8 cellular contexts compared by ENCODE assay signal in genomic region chr12:79933580-79934264, GRCh38. TPM values are rescaled to one million over a fixed set of nuclear protein-coding genes. Genes with fewer than 3 reads are reported as not detected.
A peak's percentile ranks its signal among the peaks of the same experiment; 100 is the strongest.
DNase-seq lines count a peak whose midpoint lies in the region; ATAC-seq and TF ChIP-seq lines count a peak whose summit lies in the region.

No MANE protein-coding gene starts in this region.

- H2BK15ac ChIP-seq in neuronal stem cell (ENCODE audit: low read length) = no peak overlapping the region

- H3K9me3 Mint-ChIP-seq in WTC11 = no peaks in the 10 kb centered on the region

- ATAC-seq in Right ventricle myocardium inferior = no peak
- ATAC-seq in WTC11 = no peak
- ATAC-seq in HG03457 (IDR thresholded peaks at IDR 0.05; ENCODE audit: unreplicated experiment) = no peak

- H3K23ac ChIP-seq in neuronal stem cell (ENCODE audit: low read depth, low read length, poor library complexity) = no peak overlapping the region

- no peak overlapping the region for H2BK120ac ChIP-seq in neuronal stem cell (ENCODE audit: low read depth, low read length)

- H3K27me3 Mint-ChIP-seq in WTC11 (ENCODE audit: low read depth) = no peaks in the 10 kb centered on the region

- intact Hi-C loops in Right ventricle myocardium inferior (cut with DNase I) = loop anchor here (5.0 to 10.0 kb wide), 2 partner anchors 46 to 119 kb away; no protein-coding TSS in a partner anchor

- H3K9me3 ChIP-seq in cardiac muscle cell (ENCODE audit: low read depth) (no peaks in the 10 kb centered on the region), neuronal stem cell (replicated peaks in 1 of 2; ENCODE audit: control insufficient read depth in 2 of 2, insufficient read depth in 1 of 2, low read depth in 1 of 2, low read length in 2 of 2) (no peaks in the 10 kb centered on the region)

- H2BK12ac ChIP-seq in neuronal stem cell (ENCODE audit: low read length) = no peak overlapping the region

- H3K79me1 ChIP-seq in neuronal stem cell (ENCODE audit: low read depth, low read length) = peaks cover 6% of the 10 kb centered on the region

- no peak for TF ChIP-seq CTCF in cardiac muscle cell (IDR thresholded peaks at IDR 0.05; ENCODE audit: low read depth, low read length)
- no peak for TF ChIP-seq CTCF in HL-60 (IDR thresholded peaks at IDR 0.05; ENCODE audit: insufficient read depth, low read length)
- TF ChIP-seq CTCF in WTC11 (IDR thresholded peaks at IDR 0.05) = no peak
- TF ChIP-seq CTCF in fibroblast of pulmonary artery (IDR thresholded peaks at IDR 0.05; ENCODE audit: low read length, missing control alignments) = no peak

- no peak overlapping the region for H4K91ac ChIP-seq in neuronal stem cell (ENCODE audit: low read depth, low read length, poor library complexity)

- no peak overlapping the region for H2AK5ac ChIP-seq in neuronal stem cell (ENCODE audit: low read depth, low read length)

- peak overlapping the region; percentile 90 for H2AFZ ChIP-seq in neuronal stem cell (ENCODE audit: low read length)

- POLR2A ChIA-PET in WTC11 (lab: Charles Lee) = interaction anchor here (0.9 to 2.3 kb wide), 2 partner anchors 22 to 386 kb away, joined by 3 to 5 read pairs; no protein-coding TSS in a partner anchor

- no peak overlapping the region for H3K14ac ChIP-seq in neuronal stem cell (ENCODE audit: low read length)

- peaks cover 35% of the 10 kb centered on the region for H3K4me1 Mint-ChIP-seq in WTC11

- peak overlapping the region; percentile 58 for H3K4me2 ChIP-seq in neuronal stem cell (ENCODE audit: insufficient read depth, low read length, poor library complexity, severe bottlenecking)

- H3K4me3 Mint-ChIP-seq in WTC11 = peak overlapping the region; percentile 92

- no peaks in the 10 kb centered on the region for H3K36me3 Mint-ChIP-seq in WTC11

- no peak overlapping the region for H3K18ac ChIP-seq in neuronal stem cell (ENCODE audit: low read length)

- no peak overlapping the region for H2BK5ac ChIP-seq in neuronal stem cell (ENCODE audit: low read length)

- H3K27ac Mint-ChIP-seq in WTC11 = peak overlapping the region; percentile 97

- DNase-seq in cardiac muscle cell (ENCODE audit: low read depth in 1 of 2, low spot score in 1 of 2) (peak; percentile 14 to 45), Right ventricle myocardium inferior (ENCODE audit: missing footprints) (no peak), HL-60 (ENCODE audit: low read depth in 1 of 2, low spot score in 1 of 2) (peak in 1 of 2 experiments; percentile 28), WTC11 (ENCODE audit: low spot score) (no peak), fibroblast of pulmonary artery (ENCODE audit: low read depth) (peak; percentile 25), neuronal stem cell (ENCODE audit: low spot score) (peak; percentile 15), NCI-H2081 treated with DMSO at 0.1 percent for 48 hours (lab: John Stamatoyannopoulos, UW) (no peak)

- peak overlapping the region; percentile 72 for H3K4me3 ChIP-seq in cardiac muscle cell
- H3K4me3 ChIP-seq in HL-60 (replicated peaks; ENCODE audit: insufficient read depth, low read length) = peak overlapping the region; percentile 71
- H3K4me3 ChIP-seq in fibroblast of pulmonary artery (replicated peaks; ENCODE audit: low read depth, low read length) = peak overlapping the region; percentile 95
- H3K4me3 ChIP-seq in neuronal stem cell (ENCODE audit: low read length in 2 of 2) = peak overlapping the region; percentile 94 to 97

- H3K36me3 ChIP-seq in cardiac muscle cell (no peaks in the 10 kb centered on the region), neuronal stem cell (replicated peaks in 1 of 2; ENCODE audit: control insufficient read depth in 2 of 2, insufficient read depth in 2 of 2, low read length in 2 of 2) (peaks cover 0 to 10% of the 10 kb centered on the region in 2 donors)

- H3K27me3 ChIP-seq in cardiac muscle cell = no peaks in the 10 kb centered on the region
- no peaks in the 10 kb centered on the region for H3K27me3 ChIP-seq in HL-60 (ENCODE audit: insufficient read depth, poor library complexity, severe bottlenecking)
- no peaks in the 10 kb centered on the region for H3K27me3 ChIP-seq in neuronal stem cell (ENCODE audit: control insufficient read depth in 3 of 3, insufficient read depth in 3 of 3, low read depth in 1 of 3, low read length in 3 of 3)

- H3K9ac ChIP-seq in neuronal stem cell (ENCODE audit: low read depth, low read length, poor library complexity) = peak overlapping the region; percentile 61

- H3K27ac ChIP-seq in cardiac muscle cell = peak overlapping the region; percentile 99
- H3K27ac ChIP-seq in HL-60 (replicated peaks) = peak overlapping the region; percentile 97
- H3K27ac ChIP-seq in neuronal stem cell (replicated peaks; ENCODE audit: low read length) = peak overlapping the region; percentile 99

- H4K8ac ChIP-seq in neuronal stem cell (ENCODE audit: low read depth, low read length) = no peak overlapping the region

- H3K4me1 ChIP-seq in cardiac muscle cell (ENCODE audit: low read depth) (peaks cover 9% of the 10 kb centered on the region), neuronal stem cell (ENCODE audit: control insufficient read depth in 2 of 2, insufficient read depth in 1 of 2, low read depth in 1 of 2, low read length in 2 of 2) (peaks cover 2 to 13% of the 10 kb centered on the region in 2 donors)

- no CpG with 5 or more reads among the region's 14 CpGs for WGBS in neuronal stem cell (ENCODE audit: extremely low coverage in 2 of 2, insufficient read length in 2 of 2, insufficient replicate concordance in 1 of 2), 2 donors

- H3K4ac ChIP-seq in neuronal stem cell (ENCODE audit: low read length) = no peak overlapping the region

- CTCF ChIA-PET in WTC11 (lab: Charles Lee) = interaction anchor here (0.9 kb wide), 1 partner anchor 257 kb away, joined by 6 read pairs; no protein-coding TSS in a partner anchor

TF ChIP-seq in WTC11, 78 proteins besides CTCF, POLR2A, EP300 and RAD21 (continues in another document):
- TF ChIP-seq AFF4 (CRISPR knock-in tag; IDR thresholded peaks at IDR 0.05; ENCODE audit: borderline replicate concordance) = no peak
- no peak for TF ChIP-seq NFYB (CRISPR knock-in tag; conservative IDR thresholded peaks at IDR 0.05; ENCODE audit: low read depth)
- no peak for TF ChIP-seq NR2C2 (CRISPR knock-in tag; IDR thresholded peaks at IDR 0.05)
- no peak for TF ChIP-seq NR3C1 (CRISPR knock-in tag; conservative IDR thresholded peaks at IDR 0.05; ENCODE audit: low read depth)
- TF ChIP-seq RELA (CRISPR knock-in tag; IDR thresholded peaks at IDR 0.05; ENCODE audit: borderline replicate concordance) = no peak
- TF ChIP-seq, protein P1, sequence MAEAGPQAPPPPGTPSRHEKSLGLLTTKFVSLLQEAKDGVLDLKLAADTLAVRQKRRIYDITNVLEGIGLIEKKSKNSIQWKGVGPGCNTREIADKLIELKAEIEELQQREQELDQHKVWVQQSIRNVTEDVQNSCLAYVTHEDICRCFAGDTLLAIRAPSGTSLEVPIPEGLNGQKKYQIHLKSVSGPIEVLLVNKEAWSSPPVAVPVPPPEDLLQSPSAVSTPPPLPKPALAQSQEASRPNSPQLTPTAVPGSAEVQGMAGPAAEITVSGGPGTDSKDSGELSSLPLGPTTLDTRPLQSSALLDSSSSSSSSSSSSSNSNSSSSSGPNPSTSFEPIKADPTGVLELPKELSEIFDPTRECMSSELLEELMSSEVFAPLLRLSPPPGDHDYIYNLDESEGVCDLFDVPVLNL (CRISPR knock-in tag; IDR thresholded peaks at IDR 0.05; ENCODE audit: borderline replicate concordance, low read depth) = no peak
- TF ChIP-seq GTF2I (CRISPR knock-in tag; conservative IDR thresholded peaks at IDR 0.05) = no peak
- TF ChIP-seq, protein P2, sequence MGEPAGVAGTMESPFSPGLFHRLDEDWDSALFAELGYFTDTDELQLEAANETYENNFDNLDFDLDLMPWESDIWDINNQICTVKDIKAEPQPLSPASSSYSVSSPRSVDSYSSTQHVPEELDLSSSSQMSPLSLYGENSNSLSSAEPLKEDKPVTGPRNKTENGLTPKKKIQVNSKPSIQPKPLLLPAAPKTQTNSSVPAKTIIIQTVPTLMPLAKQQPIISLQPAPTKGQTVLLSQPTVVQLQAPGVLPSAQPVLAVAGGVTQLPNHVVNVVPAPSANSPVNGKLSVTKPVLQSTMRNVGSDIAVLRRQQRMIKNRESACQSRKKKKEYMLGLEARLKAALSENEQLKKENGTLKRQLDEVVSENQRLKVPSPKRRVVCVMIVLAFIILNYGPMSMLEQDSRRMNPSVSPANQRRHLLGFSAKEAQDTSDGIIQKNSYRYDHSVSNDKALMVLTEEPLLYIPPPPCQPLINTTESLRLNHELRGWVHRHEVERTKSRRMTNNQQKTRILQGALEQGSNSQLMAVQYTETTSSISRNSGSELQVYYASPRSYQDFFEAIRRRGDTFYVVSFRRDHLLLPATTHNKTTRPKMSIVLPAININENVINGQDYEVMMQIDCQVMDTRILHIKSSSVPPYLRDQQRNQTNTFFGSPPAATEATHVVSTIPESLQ (CRISPR knock-in tag; IDR thresholded peaks at IDR 0.05) = no peak

RNA-seq across cellular contexts. Expression of gene PPP1R12A, which starts 1.2 kb away (rescaled TPM):
- total RNA-seq in cardiac muscle cell = 117 and 208 TPM in 2 replicates
- 194 and 233 TPM in 2 replicates for polyA plus RNA-seq in cardiac muscle cell
- total RNA-seq in Right ventricle myocardium inferior = 43.9 TPM
- total RNA-seq in WTC11 (2021) = 74.2 to 83.8 TPM (median 77.0 TPM) in 3 replicates
- 119 TPM for polyA plus RNA-seq in neuronal stem cell (2013, experiment 1 of 2)
- polyA plus RNA-seq in neuronal stem cell (2013, experiment 2 of 2) = 120 TPM

Comparison
In these comparisons a context has a peak if more than half of its experiments do, and no peak if none do; other contexts are left out.
1. DNase-seq: peak in cardiac muscle cell (2 of 2), fibroblast of pulmonary artery (single experiment) and neuronal stem cell (single experiment); none in Right ventricle myocardium inferior (single experiment), WTC11 (single experiment) and NCI-H2081 treated with DMSO at 0.1 percent for 48 hours (single experiment).
2. Peak in every context shown above with its lines, with median percentiles within 50 percentile points of each other: H3K27ac ChIP-seq and H3K4me3 ChIP-seq.